Comparison of ENCODE assay signal across 14 cellular contexts in genomic region chr1:213110349-213111300, GRCh38. TPM values are rescaled to one million over a fixed set of nuclear protein-coding genes. Genes with fewer than 3 reads are reported as not detected.
DNase-seq lines count a peak whose midpoint lies in the region; ATAC-seq, FAIRE-seq and TF ChIP-seq lines count a peak whose summit lies in the region.
"Had no signal": no experiment of that assay in that cellular context is flagged by ENCODE, and none has a peak within 500 bp of the region (broad histone marks: within the 10 kb centered on the region; RNA-seq: fewer than 3 reads in every experiment).

No MANE protein-coding gene starts in this region.

- H3K27ac ChIP-seq in HepG2 (ENCODE audit: extremely low read length, insufficient read depth, low read length) (no peak overlapping the region), right lobe of liver (no peak overlapping the region), mesenchymal stem cell (ENCODE audit: low read length, poor library complexity, severe bottlenecking) (no peak overlapping the region), body of pancreas (no peak overlapping the region)
- H3K27ac ChIP-seq: GM23248, thoracic aorta, WERI-Rb-1 had no signal

- H3K4me1 ChIP-seq in HepG2 (ENCODE audit: insufficient read depth, low read length) (no peaks in the 10 kb centered on the region), right lobe of liver (no peaks in the 10 kb centered on the region), mesenchymal stem cell (ENCODE audit: control insufficient read depth, insufficient read depth, low read depth, low read length) (no peaks in the 10 kb centered on the region), body of pancreas (peaks cover 8% of the 10 kb centered on the region)

- H3K9ac ChIP-seq in HepG2 (ENCODE audit: insufficient read depth, low read depth, low read length), result no peak overlapping the region
- H3K9ac ChIP-seq in mesenchymal stem cell (ENCODE audit: low read length), result no peak overlapping the region
- H3K9ac ChIP-seq: GM23248 had no signal

- H2AFZ ChIP-seq in HepG2 (ENCODE audit: low read length) (no peak overlapping the region), mesenchymal stem cell (ENCODE audit: low read depth, low read length) (no peak overlapping the region)
- H2AFZ ChIP-seq: GM23248 had no signal

- POLR2A ChIA-PET in HepG2 (lab: Yijun Ruan, JAX), result no interaction called here

- H2BK120ac ChIP-seq in mesenchymal stem cell (ENCODE audit: low read depth, low read length), result no peak overlapping the region

- peak overlapping the region; percentile 36; the same call in 1 of the 2 replicates for H3K27ac Mint-ChIP-seq in HFFc6

- H4K20me1 ChIP-seq in HepG2 (ENCODE audit: insufficient read depth, low read length), result no peaks in the 10 kb centered on the region

- H3K23ac ChIP-seq in mesenchymal stem cell (ENCODE audit: low read length in 2 of 2), result no peak overlapping the region

- H3K9me3 Mint-ChIP-seq in HFFc6, result no peaks in the 10 kb centered on the region

- TF ChIP-seq POLR2A in HepG2 (IDR thresholded peaks at IDR 0.05; ENCODE audit: insufficient read depth in 1 of 2, low read depth in 2 of 2, low read length in 2 of 2), result no peak
- TF ChIP-seq POLR2A in right lobe of liver (IDR thresholded peaks at IDR 0.05), result no peak
- TF ChIP-seq POLR2A in body of pancreas (IDR thresholded peaks at IDR 0.05), result no peak

- no peak overlapping the region for H3K18ac ChIP-seq in mesenchymal stem cell (ENCODE audit: low read depth in 1 of 2, low read length in 2 of 2)

- DNase-seq in HepG2 (ENCODE audit: low spot score) (no peak), right lobe of liver (no peak), HFFc6 (no peak), NCI-H69 (lab: John Stamatoyannopoulos, UW) (peak; percentile 53), mesenchymal stem cell (no peak), NCI-H187 (lab: John Stamatoyannopoulos, UW) (no peak), body of pancreas (no peak), middle frontal gyrus (ENCODE audit: extremely low spot score, low spot score) (no peak)
- DNase-seq: activated gamma-delta T cell, GM23248, kidney, NCI-H1694 treated with DMSO at 0.1 percent for 48 hours, WERI-Rb-1 had no signal

- peaks cover 0 to 9% of the 10 kb centered on the region in 2 experiments; a peak in 1 of 5 replicates for H3K36me3 ChIP-seq in HepG2 (replicated peaks in 1 of 2; ENCODE audit: control insufficient read depth in 1 of 2, insufficient read depth in 2 of 2, low read length in 2 of 2)
- no peaks in the 10 kb centered on the region for H3K36me3 ChIP-seq in right lobe of liver
- peaks cover 0 to 19% of the 10 kb centered on the region in 2 experiments for H3K36me3 ChIP-seq in mesenchymal stem cell (ENCODE audit: control insufficient read depth in 1 of 2, insufficient read depth in 2 of 2, low read depth in 1 of 2, low read length in 2 of 2)
- no peaks in the 10 kb centered on the region for H3K36me3 ChIP-seq in body of pancreas (replicated peaks in 1 of 2; ENCODE audit: insufficient read depth in 1 of 2, low read depth in 2 of 2)
- H3K36me3 ChIP-seq: WERI-Rb-1 had no signal

- FAIRE-seq in HepG2 (lab: Jason Lieb, UNC), result no peak

- H3K4me3 Mint-ChIP-seq in HFFc6, result no peak overlapping the region

- no peaks in the 10 kb centered on the region for H3K27me3 Mint-ChIP-seq in HFFc6 (ENCODE audit: insufficient read depth)

- in situ Hi-C loops in HepG2 (cut with HindIII; ENCODE audit: extremely low pct_ligation_motif_present, low pct_unique_long_range_greater_than_20kb), result no loop called here

- peaks cover 7% of the 10 kb centered on the region for H3K79me1 ChIP-seq in mesenchymal stem cell (replicated peaks; ENCODE audit: low read length, poor library complexity, severe bottlenecking)

- no peak overlapping the region for H3K14ac ChIP-seq in mesenchymal stem cell (ENCODE audit: low read length in 2 of 2)

- ATAC-seq in HepG2, result no peak
- no peak for ATAC-seq in right lobe of liver
- no peak for ATAC-seq in body of pancreas

- H2BK15ac ChIP-seq in mesenchymal stem cell (ENCODE audit: low read depth, poor library complexity, severe bottlenecking), result no peak overlapping the region

- no peaks in the 10 kb centered on the region for H3K79me2 ChIP-seq in HepG2 (ENCODE audit: insufficient read depth, low read length)

- H3K36me3 Mint-ChIP-seq in HFFc6 (ENCODE audit: low read depth), result peaks cover 15% of the 10 kb centered on the region

- no peak overlapping the region for H3K4ac ChIP-seq in mesenchymal stem cell (ENCODE audit: low read depth in 1 of 2, low read length in 2 of 2)

- no peak overlapping the region for H4K91ac ChIP-seq in mesenchymal stem cell (ENCODE audit: low read length)

- no peak overlapping the region for H4K8ac ChIP-seq in mesenchymal stem cell (ENCODE audit: low read length)

- BruUV-seq in HepG2 (replicated peaks; lab: Mats Ljungman, UMichigan), result no TSS peak

- no peaks in the 10 kb centered on the region for H3K9me3 ChIP-seq in HepG2 (ENCODE audit: low read length)
- H3K9me3 ChIP-seq in right lobe of liver, result no peaks in the 10 kb centered on the region
- H3K9me3 ChIP-seq in mesenchymal stem cell (ENCODE audit: control insufficient read depth, low read length), result no peaks in the 10 kb centered on the region
- H3K9me3 ChIP-seq in body of pancreas, result no peaks in the 10 kb centered on the region
- H3K9me3 ChIP-seq: thoracic aorta had no signal

- TF ChIP-seq EP300 in HepG2 (IDR thresholded peaks at IDR 0.05; ENCODE audit: low read depth in 2 of 2, low read length in 2 of 2) (no peak), HepG2 (CRISPR knock-in tag; IDR thresholded peaks at IDR 0.05; ENCODE audit: borderline replicate concordance) (no peak)

- no peak overlapping the region for H2AK5ac ChIP-seq in mesenchymal stem cell (ENCODE audit: low read length, severe bottlenecking)

- H2BK5ac ChIP-seq in mesenchymal stem cell (ENCODE audit: low read depth, low read length, poor library complexity, severe bottlenecking), result no peak overlapping the region

- H3K4me3 ChIP-seq in HepG2 (replicated peaks in 1 of 3; ENCODE audit: insufficient read depth in 1 of 3, low read depth in 2 of 3, low read length in 3 of 3) (no peak overlapping the region), right lobe of liver (no peak overlapping the region), mesenchymal stem cell (ENCODE audit: insufficient read depth in 1 of 2, low read depth in 1 of 2, low read length in 2 of 2) (no peak overlapping the region), body of pancreas (no peak overlapping the region)
- H3K4me3 ChIP-seq: GM23248, thoracic aorta had no signal

- no peak for TF ChIP-seq CTCF in HepG2 (CRISPR knock-in tag; IDR thresholded peaks at IDR 0.05)
- TF ChIP-seq CTCF in right lobe of liver (IDR thresholded peaks at IDR 0.05), result no peak
- no peak for TF ChIP-seq CTCF in HFFc6 (IDR thresholded peaks at IDR 0.05)
- no peak for TF ChIP-seq CTCF in body of pancreas (IDR thresholded peaks at IDR 0.05)

- WGBS in HepG2 (ENCODE audit: low lambda C conversion rate), result 95% methylated on average over 4 of the region's 4 CpGs
- 71% methylated on average over 4 of the region's 4 CpGs for WGBS in right lobe of liver (ENCODE audit: insufficient coverage, low coverage, low lambda C conversion rate, missing lambda C conversion rate)
- WGBS in mesenchymal stem cell, result 95% methylated on average over 4 of the region's 4 CpGs
- 76 to 83% methylated on average over 4 of the region's 4 CpGs for WGBS in body of pancreas, 2 donors

- CTCF ChIA-PET in HepG2 (lab: Yijun Ruan, JAX; ENCODE audit: low intra/inter-chr PET ratio, low total read pairs), result no interaction called here

- no peak overlapping the region for H2BK12ac ChIP-seq in mesenchymal stem cell (ENCODE audit: low read length in 2 of 2)

- H3K4me1 Mint-ChIP-seq in HFFc6 (ENCODE audit: low read depth), result no peaks in the 10 kb centered on the region

- intact Hi-C loops in HepG2 (cut with micrococcal nuclease; ENCODE audit: unreplicated experiment), result no loop called here
- intact Hi-C loops in right lobe of liver (cut with DNase I), result no loop called here
- intact Hi-C loops in body of pancreas (cut with DNase I), result no loop called here

- TF ChIP-seq RAD21 in HepG2 (CRISPR knock-in tag; IDR thresholded peaks at IDR 0.05), result no peak

- no peaks in the 10 kb centered on the region for H3K27me3 ChIP-seq in HepG2 (ENCODE audit: control insufficient read depth in 1 of 2, insufficient read depth in 2 of 2, low read length in 2 of 2)
- H3K27me3 ChIP-seq in right lobe of liver, result no peaks in the 10 kb centered on the region
- no peaks in the 10 kb centered on the region for H3K27me3 ChIP-seq in mesenchymal stem cell (ENCODE audit: control insufficient read depth in 1 of 2, insufficient read depth in 1 of 2, low read length in 2 of 2)
- H3K27me3 ChIP-seq in body of pancreas, result no peaks in the 10 kb centered on the region

- no peak overlapping the region for H3K4me2 ChIP-seq in HepG2 (ENCODE audit: low read depth, low read length)
- no peak overlapping the region for H3K4me2 ChIP-seq in mesenchymal stem cell (ENCODE audit: low read length, poor library complexity, severe bottlenecking)

RNA-seq across cellular contexts. Expression of gene RPS6KC1, which starts 59.6 kb away (rescaled TPM):
- 25.2 and 30.6 TPM in 2 replicates for total RNA-seq in HepG2 (2016; rRNA removed; fragmentation: Illumina TruSeq; extraction: Trizol)
- 39.4 and 53.1 TPM in 2 replicates for total RNA-seq in HepG2 (2016; cell fraction: cytosol; rRNA removed; fragmentation: Illumina TruSeq; extraction: Trizol; ENCODE audit: low read depth)
- 24.8 and 28.9 TPM in 2 replicates for total RNA-seq in HepG2 (2016; cell fraction: insoluble cytoplasmic fraction; rRNA removed; fragmentation: Illumina TruSeq; extraction: Trizol)
- 18.5 and 21.9 TPM in 2 replicates for total RNA-seq in HepG2 (2016; cell fraction: membrane; rRNA removed; fragmentation: Illumina TruSeq; extraction: Trizol)
- total RNA-seq in HepG2 (2016; cell fraction: nucleus; rRNA removed; fragmentation: Illumina TruSeq; extraction: Trizol), result 38.8 TPM in 2 replicates
- 11.0 and 11.9 TPM in 2 replicates for polyA plus RNA-seq in HepG2 (2011; rRNA removed)
- 3.5 and 6.8 TPM in 2 replicates for polyA plus RNA-seq in HepG2 (2011; cell fraction: cytosol; rRNA removed)
- polyA plus RNA-seq in HepG2 (2011; cell fraction: nucleus; rRNA removed), result 15.1 and 26.2 TPM in 2 replicates
- polyA plus RNA-seq in HepG2 (2012), result 10.2 and 11.2 TPM in 2 replicates
- 1.5 and 1.6 TPM in 2 replicates for polyA plus RNA-seq in HepG2 (2016; cell fraction: cytosol; fragmentation: Illumina TruSeq; extraction: Trizol; ENCODE audit: low read depth)
- 18.1 and 19.9 TPM in 2 replicates for polyA plus RNA-seq in HepG2 (2016; cell fraction: insoluble cytoplasmic fraction; fragmentation: Illumina TruSeq; extraction: Trizol; ENCODE audit: low read depth)
- 5.5 and 6.1 TPM in 2 replicates for polyA plus RNA-seq in HepG2 (2016; cell fraction: membrane; fragmentation: Illumina TruSeq; extraction: Trizol; ENCODE audit: low read depth)
- polyA plus RNA-seq in HepG2 (2016; cell fraction: nucleus; fragmentation: Illumina TruSeq; extraction: Trizol; ENCODE audit: insufficient read depth, low read depth), result 17.8 and 19.0 TPM in 2 replicates
- 9.5 TPM in 2 replicates for polyA minus RNA-seq in HepG2 (2011; rRNA and poly(A)+ RNA removed; ENCODE audit: low replicate concordance)
- polyA minus RNA-seq in HepG2 (2011; cell fraction: cytosol; rRNA and poly(A)+ RNA removed), result 10.9 and 15.5 TPM in 2 replicates
- 102 and 106 TPM in 2 replicates for polyA minus RNA-seq in HepG2 (2011; cell fraction: nucleus; rRNA and poly(A)+ RNA removed)
- total RNA-seq in right lobe of liver, result 1 to 10 TPM; 7.7 to 9.1 (median 8.4) TPM
- 10 to 100 TPM; 15.6 to 18.3 (median 17.3) TPM for total RNA-seq in HFFc6 (2021; fragmentation: NEBNext Ultra II Directional; extraction: Animal tissue kit (Norgen Biotek cat#: 25700))
- polyA plus RNA-seq in mesenchymal stem cell (2013, experiment 1 of 2), result 10.5 TPM
- 11.0 TPM for polyA plus RNA-seq in mesenchymal stem cell (2013, experiment 2 of 2)
- 10 to 100 TPM; 13.7 to 48.5 TPM for total RNA-seq in body of pancreas
